ENCODE assay signal across 17 cellular contexts in genomic region chr9:119841005-119841404, GRCh38.
DNase-seq lines count a peak whose midpoint lies in the region; ATAC-seq, FAIRE-seq and TF ChIP-seq lines count a peak whose summit lies in the region.
"Had no signal": no experiment of that assay in that cellular context is flagged by ENCODE, and none has a peak within 500 bp of the region (broad histone marks: within the 10 kb centered on the region; RNA-seq: fewer than 3 reads in every experiment).

No MANE protein-coding gene starts in this region.

- no peaks in the 10 kb centered on the region for H3K9me3 ChIP-seq in thoracic aorta
- H3K9me3 ChIP-seq: A549, BE2C had no signal

- H3K4me3 ChIP-seq in thoracic aorta = no peak overlapping the region
- H3K4me3 ChIP-seq: A549, GM12878, K562 had no signal

- no peaks in the 10 kb centered on the region for H3K36me3 ChIP-seq in thoracic aorta
- H3K36me3 ChIP-seq: BE2C had no signal

- DNase-seq in G401 (ENCODE audit: low spot score) = peak; percentile 75
- DNase-seq in NCI-H446 (lab: John Stamatoyannopoulos, UW) = peak; percentile 19 to 50
- DNase-seq in cerebellar cortex (ENCODE audit: low spot score) = peak; percentile 70
- no peak for DNase-seq in thoracic aorta (ENCODE audit: low spot score)
- no peak for DNase-seq in RCC 7860 (ENCODE audit: low spot score)
- no peak for DNase-seq in UCSD-AML1 (lab: John Stamatoyannopoulos, UW; ENCODE audit: unreplicated experiment)
- DNase-seq in activated naive CD4-positive, alpha-beta T cell (lab: John Stamatoyannopoulos, UW) = no peak
- DNase-seq: BE2C; CD4-positive, alpha-beta memory T cell; GOT3; H9 had no signal

- no peak for FAIRE-seq in RCC 7860 (lab: Jason Lieb, UNC)
- FAIRE-seq: A549, GM12878, GM18507, HTR-8/SVneo, K562 had no signal

- in situ Hi-C loops in G401 (cut with HindIII; ENCODE audit: low sequenced_read_pairs) = no loop called here

- ATAC-seq in thoracic aorta (ENCODE audit: insufficient number of reproducible peaks, low FRiP score, low read depth) = peak; percentile 13
- ATAC-seq: A549, GM12878, K562 had no signal

- H3K27ac ChIP-seq in thoracic aorta = no peak overlapping the region
- H3K27ac ChIP-seq: A549, C4-2B had no signal

- TF ChIP-seq CTCF in thoracic aorta (IDR thresholded peaks at IDR 0.05) = no peak

- peaks cover 8 to 18% of the 10 kb centered on the region in 2 donors for H3K4me1 ChIP-seq in thoracic aorta (ENCODE audit: control insufficient read depth in 1 of 2, low read depth in 2 of 2)
- H3K4me1 ChIP-seq: A549, BE2C had no signal

- H3K27me3 ChIP-seq in thoracic aorta (replicated peaks; ENCODE audit: insufficient read depth) = no peaks in the 10 kb centered on the region
- H3K27me3 ChIP-seq: BE2C had no signal

Comparison
In these comparisons a context has a peak if more than half of its experiments do, and no peak if none do; other contexts are left out.
1. DNase-seq: peak in G401 (single experiment), NCI-H446 (2 of 2) and cerebellar cortex (single experiment); none in thoracic aorta (single experiment), RCC 7860 (single experiment), UCSD-AML1 (single experiment) and activated naive CD4-positive, alpha-beta T cell (0 of 4).